ENCODE assay signal across 18 cellular contexts in the genomic region with DNA sequence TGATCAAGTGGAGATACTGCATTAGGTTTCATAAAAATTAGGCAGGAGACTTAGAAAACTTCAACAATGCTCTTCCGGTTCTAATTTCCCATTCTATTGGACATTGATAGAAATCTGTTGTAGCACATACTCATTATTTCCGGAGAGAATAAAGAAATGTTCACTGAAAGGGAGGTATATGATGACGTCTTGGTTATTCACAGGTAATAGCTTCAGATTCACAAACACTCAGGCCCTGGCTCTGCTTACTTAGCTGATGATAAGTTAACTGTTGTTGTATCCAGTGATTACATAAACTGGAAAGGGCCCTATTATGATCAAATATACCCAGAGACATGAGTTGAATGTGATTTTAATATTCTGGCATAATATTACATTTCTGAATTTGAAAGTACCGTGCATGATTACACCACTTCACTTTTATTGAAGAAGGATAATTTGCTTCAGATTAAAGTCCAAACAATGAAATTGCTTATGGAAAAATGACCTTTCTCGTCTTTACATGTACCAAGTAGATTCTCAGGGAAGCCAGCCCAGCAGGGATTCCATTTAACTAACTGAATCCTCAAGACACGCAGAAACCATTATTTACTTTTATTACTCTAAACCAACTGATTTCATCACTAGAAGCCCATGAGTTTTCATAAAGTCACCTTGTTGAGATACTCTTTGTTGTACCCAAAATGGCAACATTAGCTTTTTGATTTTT.
DNase-seq lines count a peak whose midpoint lies in the region; TF ChIP-seq lines count a peak whose summit lies in the region.
"Had no signal": no experiment of that assay in that cellular context is flagged by ENCODE, and none has a peak within 500 bp of the region (broad histone marks: within the 10 kb centered on the region; RNA-seq: fewer than 3 reads in every experiment).

No MANE protein-coding gene starts in this region.

- CTCF ChIA-PET in Caco-2 (lab: Charles Lee), result no interaction called here

- H3K27me3 ChIP-seq in Caco-2 (replicated peaks; ENCODE audit: control insufficient read depth, insufficient read depth, low read length), result no peaks in the 10 kb centered on the region

- H3K9me3 Mint-ChIP-seq in Caco-2 (ENCODE audit: unreplicated experiment), result peaks cover 16% of the 10 kb centered on the region

- TF ChIP-seq POLR2A in lower leg skin (IDR thresholded peaks at IDR 0.05), result no peak

- no peak for TF ChIP-seq CTCF in lower leg skin (IDR thresholded peaks at IDR 0.05)
- no peak for TF ChIP-seq CTCF in Caco-2 (IDR thresholded peaks at IDR 0.05; ENCODE audit: insufficient read depth in 1 of 2, low read depth in 1 of 2, low read length in 1 of 2, severe bottlenecking in 1 of 2, unreplicated experiment in 1 of 2)

- H3K9me3 ChIP-seq in Caco-2, result peaks cover 7% of the 10 kb centered on the region; the same call in 1 of the 2 replicates
- H3K9me3 ChIP-seq: HAP-1 had no signal

- H3K4me1 Mint-ChIP-seq in Caco-2 (ENCODE audit: low read depth, unreplicated experiment), result peaks cover 13% of the 10 kb centered on the region

- intact Hi-C loops in lower leg skin (cut with DNase I; ENCODE audit: low total_unique reads) (loop anchor here (10.0 kb wide), 1 partner anchor 304 kb away; no protein-coding TSS in a partner anchor), Caco-2 (cut with micrococcal nuclease; ENCODE audit: unreplicated experiment) (no loop called here)

- DNase-seq in NCI-H1105 treated with DMSO at 0.1 percent for 48 hours (lab: John Stamatoyannopoulos, UW) (peak; percentile 50), NCI-H1105 (lab: John Stamatoyannopoulos, UW) (no peak), NCI-H748 treated with DMSO at 0.1 percent for 48 hours (lab: John Stamatoyannopoulos, UW) (peak; percentile 51), fibroblast of gingiva (ENCODE audit: low read depth) (peak; percentile 15), RKO (ENCODE audit: low spot score) (no peak), lower leg skin (ENCODE audit: low spot score in 2 of 2) (no peak), Caco-2 (no peak)
- DNase-seq in stimulated activated CD4-positive, alpha-beta T cell treated with anti-CD3 and anti-CD28 coated beads, Interleukin-12 subunit alpha, Interleukin-12 subunit beta, amount 100 ng/mL, for 4 hours, result no peak
- DNase-seq: DND-41, GM23248, NCI-H2081 treated with DMSO at 0.1 percent for 48 hours, NCI-H345, NCI-H524 treated with DMSO at 0.1 percent for 48 hours, OCI-M1, SHP77 had no signal

- no peaks in the 10 kb centered on the region for H3K36me3 ChIP-seq in Caco-2 (ENCODE audit: control insufficient read depth, insufficient read depth, low read length)
- H3K36me3 ChIP-seq: HAP-1 had no signal

- WGBS in lower leg skin, 2 donors, result 71 to 78% methylated on average over 6 of the region's 6 CpGs

- no peak overlapping the region for H3K27ac Mint-ChIP-seq in Caco-2 (ENCODE audit: unreplicated experiment)
- H3K27ac Mint-ChIP-seq: CD14-positive monocyte had no signal

- no peak overlapping the region for H3K4me3 Mint-ChIP-seq in Caco-2 (ENCODE audit: unreplicated experiment)
- H3K4me3 Mint-ChIP-seq: CD14-positive monocyte had no signal

- BruUV-seq in Caco-2 (replicated peaks; lab: Mats Ljungman, UMichigan), result no TSS peak

- H3K4me3 ChIP-seq in lower leg skin (ENCODE audit: low read depth, poor library complexity, severe bottlenecking), result no peak overlapping the region
- no peak overlapping the region for H3K4me3 ChIP-seq in Caco-2 (ENCODE audit: low read depth, low read length)
- H3K4me3 ChIP-seq: GM23248, HAP-1, SK-N-MC had no signal

- no peaks in the 10 kb centered on the region for H3K27me3 Mint-ChIP-seq in Caco-2 (ENCODE audit: insufficient read depth, unreplicated experiment)

- H3K36me3 Mint-ChIP-seq in Caco-2 (ENCODE audit: insufficient read depth, unreplicated experiment), result peaks cover 5% of the 10 kb centered on the region
- H3K36me3 Mint-ChIP-seq: CD14-positive monocyte had no signal

- peaks cover 10% of the 10 kb centered on the region for H3K4me1 ChIP-seq in Caco-2
- H3K4me1 ChIP-seq: HAP-1 had no signal

- POLR2A ChIA-PET in Caco-2 (lab: Charles Lee), result no interaction called here

Comparison
In these comparisons a context has a peak if more than half of its experiments do, and no peak if none do; other contexts are left out.
1. DNase-seq: peak in NCI-H1105 treated with DMSO at 0.1 percent for 48 hours (single experiment), NCI-H748 treated with DMSO at 0.1 percent for 48 hours (single experiment) and fibroblast of gingiva (single experiment); none in NCI-H1105 (single experiment), RKO (single experiment), lower leg skin (0 of 2), Caco-2 (0 of 2) and stimulated activated CD4-positive, alpha-beta T cell treated with anti-CD3 and anti-CD28 coated beads, Interleukin-12 subunit alpha, Interleukin-12 subunit beta, amount 100 ng/mL, for 4 hours (single experiment).